8 cellular contexts compared by ENCODE assay signal in the genomic region with DNA sequence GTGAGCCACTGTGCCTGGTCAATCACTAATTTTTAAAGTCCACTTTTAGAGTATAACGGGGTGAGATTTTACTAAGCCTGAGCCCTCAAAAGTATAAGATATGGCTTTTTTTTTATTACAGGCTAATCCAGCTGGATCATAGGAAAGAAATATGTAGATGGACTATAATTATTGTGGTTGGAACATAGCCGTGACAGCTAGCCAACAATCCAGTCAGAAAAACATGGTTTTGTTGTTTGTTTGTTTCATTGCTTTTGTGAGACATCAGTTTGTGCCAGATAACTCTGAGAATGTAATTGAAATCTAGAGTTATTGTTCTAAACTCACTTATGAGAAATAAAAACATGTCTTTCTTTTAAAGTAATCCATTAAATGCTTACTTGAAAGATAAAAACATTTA.
"Had no signal": no experiment of that assay in that cellular context is flagged by ENCODE, and none has a peak within 500 bp of the region (broad histone marks: within the 10 kb centered on the region; RNA-seq: fewer than 3 reads in every experiment).

No MANE protein-coding gene starts in this region.

- H3K4me3 ChIP-seq: GM12878 had no signal

- ATAC-seq: GM12878 had no signal

- DNase-seq: GDM1, GF-D8 had no signal

- FAIRE-seq: G401.6, GM12878, GM12891, GM12892, GM18507, GM19239 had no signal
